1 cellular context compared by ENCODE assay signal in genomic region chr2:118088051-118089014, GRCh38.
TF ChIP-seq lines count a peak whose summit lies in the region.

INSIG2 (plus strand) TSS chr2:118088471; CDS start chr2:118096557, 8,086 bp downstream.

TF ChIP-seq in HepG2, 621 proteins besides CTCF, POLR2A, EP300 and RAD21 (continued from another document and continues in another):
- TF ChIP-seq ZNF574 (CRISPR knock-in tag; IDR thresholded peaks at IDR 0.05) (peak; percentile 87), ZNF776 (CRISPR knock-in tag; IDR thresholded peaks at IDR 0.05) (0 out of 2 replicates have a peak, but pooled peaks have one; percentile 13), ATF7 (IDR thresholded peaks at IDR 0.05) (no peak), ATF7 (CRISPR knock-in tag; IDR thresholded peaks at IDR 0.05) (peak; percentile 24; the same call in 1 of the 2 replicates), THAP11 (CRISPR knock-in tag; IDR thresholded peaks at IDR 0.05) (peak; percentile 89), MTA1 (CRISPR knock-in tag; IDR thresholded peaks at IDR 0.05; ENCODE audit: borderline replicate concordance) (peak; percentile 72; the same call in 1 of the 2 replicates), MYNN (CRISPR knock-in tag; IDR thresholded peaks at IDR 0.05; ENCODE audit: low read depth) (no peak; the same call in 1 of the 2 replicates), ZNF225 (CRISPR knock-in tag; IDR thresholded peaks at IDR 0.05) (peak; percentile 86; the same call in 1 of the 2 replicates), ZNF17 (CRISPR knock-in tag; IDR thresholded peaks at IDR 0.05) (no peak), GLI4 (CRISPR knock-in tag; IDR thresholded peaks at IDR 0.05; ENCODE audit: borderline replicate concordance) (no peak), ZNF720 (CRISPR knock-in tag; IDR thresholded peaks at IDR 0.05) (no peak), NR2C2 (CRISPR knock-in tag; IDR thresholded peaks at IDR 0.05; ENCODE audit: borderline replicate concordance) (peak; percentile 91), SRSF9 (IDR thresholded peaks at IDR 0.05; ENCODE audit: borderline replicate concordance, insufficient read depth, low read depth, low read length, poor library complexity, severe bottlenecking) (no peak), ATF7-NPFF (CRISPR knock-in tag; IDR thresholded peaks at IDR 0.05; ENCODE audit: low read depth) (peak; percentile 41; the same call in 1 of the 2 replicates), ARNT2 (CRISPR knock-in tag; IDR thresholded peaks at IDR 0.05; ENCODE audit: low read depth) (peak; percentile 15; the same call in 1 of the 2 replicates), ZNF737 (CRISPR knock-in tag; IDR thresholded peaks at IDR 0.05; ENCODE audit: borderline replicate concordance) (no peak), NCOA2 (CRISPR knock-in tag; IDR thresholded peaks at IDR 0.05) (peak; percentile 57), ARID5B (CRISPR knock-in tag; IDR thresholded peaks at IDR 0.05) (peak; percentile 89), ZNF670 (CRISPR knock-in tag; IDR thresholded peaks at IDR 0.05; ENCODE audit: borderline replicate concordance) (peak; percentile 45; the same call in 1 of the 2 replicates), HOMEZ (CRISPR knock-in tag; IDR thresholded peaks at IDR 0.05; ENCODE audit: low read depth) (peak; percentile 74), NFKBIZ (CRISPR knock-in tag; IDR thresholded peaks at IDR 0.05) (peak; percentile 75), ZNF775 (CRISPR knock-in tag; IDR thresholded peaks at IDR 0.05; ENCODE audit: borderline replicate concordance) (no peak), ZNF276 (CRISPR knock-in tag; IDR thresholded peaks at IDR 0.05; ENCODE audit: low read depth) (peak; percentile 30; the same call in 1 of the 2 replicates), ARHGAP35 (CRISPR knock-in tag; IDR thresholded peaks at IDR 0.05; ENCODE audit: borderline replicate concordance) (no peak; the same call in 1 of the 2 replicates), SIN3B (IDR thresholded peaks at IDR 0.05; ENCODE audit: low read length) (0 out of 2 replicates have a peak, but pooled peaks have one; percentile 46), ZFP36L1 (CRISPR knock-in tag; IDR thresholded peaks at IDR 0.05) (no peak), IRF9 (CRISPR knock-in tag; IDR thresholded peaks at IDR 0.05; ENCODE audit: borderline replicate concordance) (peak; percentile 94; the same call in 1 of the 2 replicates), CHD2 (IDR thresholded peaks at IDR 0.05; ENCODE audit: low read depth, low read length) (no peak; the same call in 1 of the 2 replicates), POLR2AphosphoS5 (IDR thresholded peaks at IDR 0.05; ENCODE audit: low read depth, low read length) (peak; percentile 95), ZNF552 (CRISPR knock-in tag; IDR thresholded peaks at IDR 0.05; ENCODE audit: borderline replicate concordance) (no peak; the same call in 1 of the 2 replicates), HIVEP1 (CRISPR knock-in tag; IDR thresholded peaks at IDR 0.05) (no peak; the same call in 1 of the 2 replicates), MLX (CRISPR knock-in tag; IDR thresholded peaks at IDR 0.05) (peak; percentile 83), CBX2 (IDR thresholded peaks at IDR 0.05; ENCODE audit: low read depth, low read length) (no peak), CBX2 (CRISPR knock-in tag; IDR thresholded peaks at IDR 0.05; ENCODE audit: low read depth) (no peak), DBP (CRISPR knock-in tag; IDR thresholded peaks at IDR 0.05; ENCODE audit: not compliant biosample characterization) (no peak), NONO (IDR thresholded peaks at IDR 0.05) (no peak), NONO (CRISPR knock-in tag; conservative IDR thresholded peaks at IDR 0.05) (peak; percentile 93), HOXA9 (CRISPR knock-in tag; IDR thresholded peaks at IDR 0.05; ENCODE audit: borderline replicate concordance) (0 out of 2 replicates have a peak, but pooled peaks have one; percentile 40), SMC3 (IDR thresholded peaks at IDR 0.05; ENCODE audit: low read length) (no peak), TRIM22 (IDR thresholded peaks at IDR 0.05) (no peak), HMGXB4 (CRISPR knock-in tag; IDR thresholded peaks at IDR 0.05; ENCODE audit: borderline replicate concordance in 1 of 2, low read depth in 1 of 2) (peak; percentile 82 to 88), REL (CRISPR knock-in tag; conservative IDR thresholded peaks at IDR 0.05) (0 out of 2 replicates have a peak, but pooled peaks have one; percentile 11), TRAFD1 (CRISPR knock-in tag; IDR thresholded peaks at IDR 0.05; ENCODE audit: borderline replicate concordance) (0 out of 2 replicates have a peak, but pooled peaks have one; percentile 53), ZNF44 (CRISPR knock-in tag; IDR thresholded peaks at IDR 0.05) (0 out of 2 replicates have a peak, but pooled peaks have one; percentile 49)
